8 cellular contexts compared by ENCODE assay signal in genomic region chr19:53704011-53704410, GRCh38.
"Had no signal": no experiment of that assay in that cellular context is flagged by ENCODE, and none has a peak within 500 bp of the region (broad histone marks: within the 10 kb centered on the region; RNA-seq: fewer than 3 reads in every experiment).

No MANE protein-coding gene starts in this region.

- FAIRE-seq: HepG2, HTR-8/SVneo, K562 had no signal

- H3K27ac ChIP-seq: HL-60 had no signal

- H3K9me3 Mint-ChIP-seq: IgD-negative memory B cell had no signal

- ATAC-seq: HepG2, K562 had no signal

- DNase-seq: IMR-90, KBM-7, KG1 had no signal

- H3K4me3 Mint-ChIP-seq: IgD-negative memory B cell had no signal

- H3K27ac Mint-ChIP-seq: IgD-negative memory B cell had no signal

- H3K36me3 Mint-ChIP-seq: IgD-negative memory B cell had no signal

- H3K4me3 ChIP-seq: K562 had no signal

- H3K4me1 Mint-ChIP-seq: IgD-negative memory B cell had no signal

- H3K27me3 Mint-ChIP-seq: IgD-negative memory B cell had no signal
